ENCODE assay signal across 8 cellular contexts in the genomic region with DNA sequence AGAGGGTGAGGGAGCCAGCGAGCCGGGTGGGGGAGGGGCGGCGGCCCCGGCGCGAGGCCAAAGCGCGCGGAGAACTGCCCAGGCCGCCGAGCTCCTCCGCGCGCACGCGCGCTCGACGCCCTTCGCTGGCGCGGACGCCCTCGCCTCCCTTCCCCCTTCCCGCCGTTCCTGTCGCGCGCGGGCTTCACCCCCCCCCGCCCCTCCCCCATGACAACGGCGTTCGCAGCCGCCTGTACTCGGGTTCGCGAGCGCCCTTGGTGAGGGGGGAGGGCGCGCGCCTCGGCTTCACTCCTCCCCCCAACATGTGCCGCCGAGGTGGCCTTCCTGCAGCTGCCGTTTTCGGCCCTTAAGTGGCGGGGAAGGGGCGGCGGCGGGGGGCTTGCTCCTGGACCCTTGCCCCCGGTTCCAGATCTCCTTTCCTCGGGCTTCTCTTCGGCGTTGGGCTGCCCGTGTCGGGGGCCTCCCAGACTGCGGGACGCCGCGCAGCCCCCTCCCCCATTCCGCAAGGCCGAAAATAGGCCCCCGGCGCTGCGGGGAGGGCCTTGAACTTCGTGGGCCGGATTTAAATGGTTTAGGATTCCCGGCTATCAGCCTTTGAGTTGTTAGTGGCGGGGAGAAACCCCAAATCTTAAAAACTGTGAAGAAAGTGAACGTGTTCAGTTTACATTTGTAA. TPM values are rescaled to one million over a fixed set of nuclear protein-coding genes. Genes with fewer than 3 reads are reported as not detected.
DNase-seq lines count a peak whose midpoint lies in the region; ATAC-seq, FAIRE-seq and TF ChIP-seq lines count a peak whose summit lies in the region.

No MANE protein-coding gene starts in this region.

- POLR2A ChIA-PET in A549 (lab: Yijun Ruan, JAX), result interaction anchor here (0.6 to 1.7 kb wide), 12 partner anchors 11 to 153 kb away, joined by 3 to 13 read pairs (median 4); a partner anchor contains a TSS

- TF ChIP-seq RAD21 in A549 (conservative IDR thresholded peaks at IDR 0.05 in 1 of 2, IDR thresholded peaks at IDR 0.05 in 1 of 2), result 0 out of 5 replicates have a peak, but pooled peaks of 1 of the 2 experiments have one; percentile 13

- no peak for FAIRE-seq in A549 (lab: Jason Lieb, UNC)
- FAIRE-seq in GM12891 (lab: Jason Lieb, UNC), result no peak

- peak overlapping the region; percentile 98 to 100 for H3K27ac ChIP-seq in A549
- H3K27ac ChIP-seq in dorsolateral prefrontal cortex, result peak overlapping the region; percentile 97 to 100 (median 100)

- CTCF ChIA-PET in A549 (lab: Yijun Ruan, JAX), result interaction anchor here (0.9 to 2.2 kb wide), 8 partner anchors 10 to 115 kb away, joined by 3 to 9 read pairs (median 4); no protein-coding TSS in a partner anchor

- WGBS in A549 (ENCODE audit: missing lambda C conversion rate), result 0% methylated on average over 21 of the region's 72 CpGs
- 0% methylated on average over 10 to 33 of the region's 72 CpGs for WGBS in lower leg skin, 2 donors

- TF ChIP-seq POLR2A in A549 (IDR thresholded peaks at IDR 0.05; ENCODE audit: low read length) (no peak), GM12891 (IDR thresholded peaks at IDR 0.05; ENCODE audit: low read depth, low read length) (no peak), lower leg skin (IDR thresholded peaks at IDR 0.05) (no peak)

- H3K4me1 ChIP-seq in A549, result peaks cover 33% of the 10 kb centered on the region

- intact Hi-C loops in dorsolateral prefrontal cortex (cut with DNase I), result loop anchor here (1.0 kb wide), 1 partner anchor 24 kb away; a partner anchor contains a TSS
- intact Hi-C loops in lower leg skin (cut with DNase I; ENCODE audit: low total_unique reads), result no loop called here

- peaks cover 5% of the 10 kb centered on the region; the same call in 1 of the 3 replicates for H3K9me3 ChIP-seq in A549

- peak overlapping the region; percentile 94 for H3K4me2 ChIP-seq in A549

- H3K4me3 ChIP-seq in A549 (peak overlapping the region; percentile 75), dorsolateral prefrontal cortex (peak overlapping the region; percentile 65 to 99 (median 94)), lower leg skin (ENCODE audit: low read depth, poor library complexity, severe bottlenecking) (peak overlapping the region; percentile 77)

- TF ChIP-seq EP300 in A549 (IDR thresholded peaks at IDR 0.05), result peak in 1 of 2 experiments; percentile 12; a peak in 1 of 5 replicates

- DNase-seq in A549 (ENCODE audit: low read depth in 1 of 2, low spot score in 1 of 2), result peak; percentile 81 to 90
- DNase-seq in GM12891 (ENCODE audit: insufficient read length, low spot score), result peak; percentile 78
- DNase-seq in NCI-H146 (lab: John Stamatoyannopoulos, UW), result peak; percentile 87
- peak; percentile 87 for DNase-seq in T1000 (lab: John Stamatoyannopoulos, UW)
- DNase-seq in dorsolateral prefrontal cortex, result peak in 9 of 10 donors; percentile 62 to 88 (median 73)
- DNase-seq in lower leg skin (ENCODE audit: low spot score in 2 of 2), result peak; percentile 66 to 96
- DNase-seq in stimulated activated CD4-positive, alpha-beta T cell treated with anti-CD3 and anti-CD28 coated beads, TNF-alpha, amount 100 ng/mL, for 1 hour (ENCODE audit: low read depth in 3 of 3, low spot score in 1 of 3), result peak in 2 of 3 donors; percentile 17 to 26

- H3K27me3 ChIP-seq in dorsolateral prefrontal cortex, result no peaks in the 10 kb centered on the region

- TF ChIP-seq CTCF in A549 (IDR thresholded peaks at IDR 0.05) (no peak), dorsolateral prefrontal cortex (IDR thresholded peaks at IDR 0.05 in 54 of 56, conservative IDR thresholded peaks at IDR 0.05 in 2 of 56; ENCODE audit: low read depth in 1 of 56, partially characterized antibody in 56 of 56) (peak in 2 of 56 donors; percentile 2 to 3), lower leg skin (IDR thresholded peaks at IDR 0.05) (no peak)

- ATAC-seq in A549 (peak; percentile 71 to 75), HG02840 (IDR thresholded peaks at IDR 0.05; ENCODE audit: low FRiP score, unreplicated experiment) (peak; percentile 45)

TF ChIP-seq in A549, 52 proteins besides CTCF, POLR2A, EP300 and RAD21 (continues in another document):
- TF ChIP-seq, protein P1, sequence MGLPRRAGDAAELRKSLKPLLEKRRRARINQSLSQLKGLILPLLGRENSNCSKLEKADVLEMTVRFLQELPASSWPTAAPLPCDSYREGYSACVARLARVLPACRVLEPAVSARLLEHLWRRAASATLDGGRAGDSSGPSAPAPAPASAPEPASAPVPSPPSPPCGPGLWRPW (IDR thresholded peaks at IDR 0.05), result no peak
- TF ChIP-seq MAZ (IDR thresholded peaks at IDR 0.05; ENCODE audit: borderline replicate concordance, low read depth, low read length), result no peak
- TF ChIP-seq SREBF2 (IDR thresholded peaks at IDR 0.05), result no peak
- no peak for TF ChIP-seq CHD2 (IDR thresholded peaks at IDR 0.05; ENCODE audit: low read length, partially characterized antibody)
- TF ChIP-seq, protein P2, sequence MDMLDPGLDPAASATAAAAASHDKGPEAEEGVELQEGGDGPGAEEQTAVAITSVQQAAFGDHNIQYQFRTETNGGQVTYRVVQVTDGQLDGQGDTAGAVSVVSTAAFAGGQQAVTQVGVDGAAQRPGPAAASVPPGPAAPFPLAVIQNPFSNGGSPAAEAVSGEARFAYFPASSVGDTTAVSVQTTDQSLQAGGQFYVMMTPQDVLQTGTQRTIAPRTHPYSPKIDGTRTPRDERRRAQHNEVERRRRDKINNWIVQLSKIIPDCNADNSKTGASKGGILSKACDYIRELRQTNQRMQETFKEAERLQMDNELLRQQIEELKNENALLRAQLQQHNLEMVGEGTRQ (IDR thresholded peaks at IDR 0.05), result no peak

TF ChIP-seq in GM12891, 5 proteins besides CTCF, POLR2A, EP300 and RAD21:
- no peak for TF ChIP-seq SPI1 (IDR thresholded peaks at IDR 0.05; ENCODE audit: low read depth, low read length)
- TF ChIP-seq TAF1 (IDR thresholded peaks at IDR 0.05; ENCODE audit: low read depth, low read length), result no peak
TF ChIP-seq in GM12891: peak in this region for 0.

RNA-seq across cellular contexts. Expression of a gene that starts 0.5 kb away (rescaled TPM):
- polyA plus RNA-seq in A549 (2011; rRNA removed) (167 and 231 TPM in 2 replicates), A549 (2017; fragmentation: RNase III; extraction: RNeasy Plus Mini Kit Qiagen cat#74134 plus additional on column Dnase treatment) (473 to 527 TPM (median 512 TPM) in 3 replicates)
- polyA plus RNA-seq in A549 (2012; cell fraction: cytosol; rRNA removed), result 245 and 313 TPM in 2 replicates
- polyA plus RNA-seq in A549 (2012; cell fraction: nucleus; rRNA removed), result 1,999 and 2,227 TPM in 2 replicates
- polyA minus RNA-seq in A549 (2011; rRNA and poly(A)+ RNA removed), result 211 and 257 TPM in 2 replicates
- polyA plus RNA-seq in GM12891 (2012; ENCODE audit: low read depth, missing spikeins), result 400 TPM
- total RNA-seq in dorsolateral prefrontal cortex (100 to 1,000 TPM; 369 to 792 (median 531) TPM), lower leg skin (100 to 1,000 TPM; 257 to 830 (median 272) TPM)

RNA-seq across cellular contexts. Expression of a gene that starts 24.1 kb away (rescaled TPM):
- polyA plus RNA-seq in A549 (2011; rRNA removed) (136 and 144 TPM in 2 replicates), A549 (2017; fragmentation: RNase III; extraction: RNeasy Plus Mini Kit Qiagen cat#74134 plus additional on column Dnase treatment) (414 to 494 TPM (median 469 TPM) in 3 replicates)
- 537 and 588 TPM in 2 replicates for polyA plus RNA-seq in A549 (2012; cell fraction: cytosol; rRNA removed)
- 410 and 487 TPM in 2 replicates for polyA plus RNA-seq in A549 (2012; cell fraction: nucleus; rRNA removed)
- 65.0 and 108 TPM in 2 replicates for polyA minus RNA-seq in A549 (2011; rRNA and poly(A)+ RNA removed)
- polyA plus RNA-seq in GM12891 (2012; ENCODE audit: low read depth, missing spikeins), result 213 TPM
- total RNA-seq in dorsolateral prefrontal cortex (100 to 1,000 TPM; 150 to 306 (median 223) TPM), lower leg skin (1,000 to 10,000 TPM in 1 of 4 donors, 100 to 1,000 TPM in 3; 244 to 2,128 (median 328) TPM)

RNA-seq across cellular contexts. Expression of a gene that starts 33.0 kb away (rescaled TPM):
- polyA plus RNA-seq in A549 (2011; rRNA removed) (1.00 and 1.1 TPM in 2 replicates), A549 (2017; fragmentation: RNase III; extraction: RNeasy Plus Mini Kit Qiagen cat#74134 plus additional on column Dnase treatment) (0.62 to 1.3 TPM (median 1.2 TPM) in 3 replicates)
- polyA plus RNA-seq in A549 (2012; cell fraction: cytosol; rRNA removed), result 1.7 and 2.4 TPM in 2 replicates
- polyA plus RNA-seq in A549 (2012; cell fraction: nucleus; rRNA removed), result 3.4 and 3.5 TPM in 2 replicates
- 0.15 and 0.54 TPM in 2 replicates for polyA minus RNA-seq in A549 (2011; rRNA and poly(A)+ RNA removed)
- polyA plus RNA-seq in GM12891 (2012; ENCODE audit: low read depth, missing spikeins), result 1.0 TPM
- total RNA-seq in dorsolateral prefrontal cortex (1 to 10 TPM in 117 of 120 experiments, under 1 TPM in 3; 0.87 to 9.0 (median 2.6) TPM), lower leg skin (1 to 10 TPM; 1.3 to 5.0 (median 2.0) TPM)

RNA-seq across cellular contexts. Expression of a gene that starts 34.4 kb away (rescaled TPM):
- polyA plus RNA-seq in A549 (2011; rRNA removed) (not detected in 2 replicates), A549 (2017; fragmentation: RNase III; extraction: RNeasy Plus Mini Kit Qiagen cat#74134 plus additional on column Dnase treatment) (0.04 to 0.05 TPM in 2 of 3 replicates, not detected in the other)
- 0.03 TPM in 1 of 2 replicates, not detected in the other for polyA plus RNA-seq in A549 (2012; cell fraction: cytosol; rRNA removed)
- not detected in 2 replicates for polyA plus RNA-seq in A549 (2012; cell fraction: nucleus; rRNA removed)
- not detected in 2 replicates for polyA minus RNA-seq in A549 (2011; rRNA and poly(A)+ RNA removed)
- not detected for polyA plus RNA-seq in GM12891 (2012; ENCODE audit: low read depth, missing spikeins)
- total RNA-seq in dorsolateral prefrontal cortex (under 1 TPM in 2 of 120 experiments, not detected in 118; 0.29 to 0.37 TPM), lower leg skin (not detected)

RNA-seq across cellular contexts. Expression of a gene that starts 45.3 kb away (rescaled TPM):
- not detected in 2 replicates for polyA plus RNA-seq in A549 (2011; rRNA removed)
- not detected in 2 replicates for polyA plus RNA-seq in A549 (2012; cell fraction: cytosol; rRNA removed)
- polyA plus RNA-seq in A549 (2012; cell fraction: nucleus; rRNA removed), result not detected in 2 replicates
- not detected in 3 replicates for polyA plus RNA-seq in A549 (2017; fragmentation: RNase III; extraction: RNeasy Plus Mini Kit Qiagen cat#74134 plus additional on column Dnase treatment)
- not detected in 2 replicates for polyA minus RNA-seq in A549 (2011; rRNA and poly(A)+ RNA removed)
- not detected for polyA plus RNA-seq in GM12891 (2012; ENCODE audit: low read depth, missing spikeins)
- not detected for total RNA-seq in dorsolateral prefrontal cortex
- not detected for total RNA-seq in lower leg skin

Comparison
In these comparisons a context has a peak if more than half of its experiments do, and no peak if none do; other contexts are left out.
1. Peak in every context shown above with its lines: DNase-seq, ATAC-seq, H3K4me3 ChIP-seq and H3K27ac ChIP-seq.
2. DNase-seq: peak in every context shown above with its lines; median percentile 87 in NCI-H146; 87 in T1000; 86 in A549; 81 in lower leg skin; 78 in GM12891; 73 in dorsolateral prefrontal cortex; 22 in stimulated activated CD4-positive, alpha-beta T cell treated with anti-CD3 and anti-CD28 coated beads, TNF-alpha, amount 100 ng/mL, for 1 hour.